8 cellular contexts compared by ENCODE assay signal in genomic region chr17:14299261-14300093, GRCh38. TPM values are rescaled to one million over a fixed set of nuclear protein-coding genes. Genes with fewer than 3 reads are reported as not detected.
DNase-seq lines count a peak whose midpoint lies in the region; ATAC-seq and TF ChIP-seq lines count a peak whose summit lies in the region.

No MANE protein-coding gene starts in this region.

- H3K36me3 ChIP-seq in BLaER1 treated with 17β-estradiol and CSF1 and Interleukin-3, amounts not matched to agents 10 nM and 100 nM: peaks cover 0 to 9% (median 0%) of the 10 kb centered on the region in 11 experiments; a peak in 6 of 22 replicates
- H3K36me3 ChIP-seq in OCI-LY7 (ENCODE audit: insufficient read depth, low read length): no peaks in the 10 kb centered on the region
- H3K36me3 ChIP-seq in right lobe of liver: no peaks in the 10 kb centered on the region
- H3K36me3 ChIP-seq in subcutaneous abdominal adipose tissue (ENCODE audit: control insufficient read depth in 5 of 5, insufficient read depth in 5 of 5, low read length in 5 of 5): no peaks in the 10 kb centered on the region

- H2AFZ ChIP-seq in OCI-LY7 (ENCODE audit: low read length): no peak overlapping the region

- peaks cover 0 to 33% (median 23%) of the 10 kb centered on the region in 11 experiments; a peak in 19 of 22 replicates for H4K20me1 ChIP-seq in BLaER1 treated with 17β-estradiol and CSF1 and Interleukin-3, amounts not matched to agents 10 nM and 100 nM
- H4K20me1 ChIP-seq in OCI-LY7 (ENCODE audit: insufficient read depth, low read length): no peaks in the 10 kb centered on the region

- no peaks in the 10 kb centered on the region for H3K9me3 ChIP-seq in BLaER1 treated with 17β-estradiol and CSF1 and Interleukin-3, amounts not matched to agents 10 nM and 100 nM (replicated peaks in 1 of 11)
- no peaks in the 10 kb centered on the region for H3K9me3 ChIP-seq in OCI-LY7 (ENCODE audit: low read length)
- H3K9me3 ChIP-seq in right lobe of liver: no peaks in the 10 kb centered on the region
- no peaks in the 10 kb centered on the region for H3K9me3 ChIP-seq in subcutaneous abdominal adipose tissue (ENCODE audit: control insufficient read depth in 5 of 5, low read length in 5 of 5)

- POLR2A ChIA-PET in OCI-LY7 (lab: Charles Lee): no interaction called here

- H3K27me3 Mint-ChIP-seq in brain: peaks cover 85% of the 10 kb centered on the region

- peak; percentile 26 for TF ChIP-seq POLR2A in right lobe of liver (IDR thresholded peaks at IDR 0.05)

- peaks cover 0 to 49% (median 0%) of the 10 kb centered on the region in 11 experiments; a peak in 9 of 22 replicates for H3K27me3 ChIP-seq in BLaER1 treated with 17β-estradiol and CSF1 and Interleukin-3, amounts not matched to agents 10 nM and 100 nM
- H3K27me3 ChIP-seq in right lobe of liver (no peaks in the 10 kb centered on the region), subcutaneous abdominal adipose tissue (ENCODE audit: control insufficient read depth in 5 of 5, insufficient read depth in 4 of 5, low read length in 5 of 5) (peaks cover 44 to 76% (median 59%) of the 10 kb centered on the region in 5 donors)

- CTCF ChIA-PET in OCI-LY7 (lab: Charles Lee; ENCODE audit: unreplicated experiment): no interaction called here

- under 1% methylated on average over 34 of the region's 52 CpGs for WGBS in right lobe of liver (ENCODE audit: insufficient coverage, low coverage, low lambda C conversion rate, missing lambda C conversion rate)

- no TSS peak for BruUV-seq in OCI-LY7 (replicated peaks; lab: Mats Ljungman, UMichigan)

- no peaks in the 10 kb centered on the region for H3K36me3 Mint-ChIP-seq in brain

- H3K4me1 Mint-ChIP-seq in brain: peaks cover 51% of the 10 kb centered on the region

- H3K4me3 Mint-ChIP-seq in brain: peak overlapping the region; percentile 87 to 92 (median 90)

- H3K9me2 ChIP-seq in OCI-LY7 (ENCODE audit: insufficient read depth, low read length): no peaks in the 10 kb centered on the region

- H3K4me1 ChIP-seq in BLaER1 treated with 17β-estradiol and CSF1 and Interleukin-3, amounts not matched to agents 10 nM and 100 nM: peaks cover 23 to 69% (median 63%) of the 10 kb centered on the region in 10 experiments
- peaks cover 20% of the 10 kb centered on the region for H3K4me1 ChIP-seq in OCI-LY7 (ENCODE audit: insufficient read depth, low read length, poor library complexity, severe bottlenecking)
- peaks cover 0 to 5% (median 0%) of the 10 kb centered on the region in 4 donors for H3K4me1 ChIP-seq in right lobe of liver
- H3K4me1 ChIP-seq in subcutaneous abdominal adipose tissue (ENCODE audit: control insufficient read depth in 5 of 5, insufficient read depth in 5 of 5, low read length in 5 of 5): peaks cover 5 to 71% (median 63%) of the 10 kb centered on the region in 5 donors

- H3K4me3 ChIP-seq in BLaER1 treated with 17β-estradiol and CSF1 and Interleukin-3, amounts not matched to agents 10 nM and 100 nM: peak overlapping the region; percentile 65 to 99 (median 91)
- H3K4me3 ChIP-seq in OCI-LY7 (ENCODE audit: low read depth, low read length, poor library complexity, severe bottlenecking) (no peak overlapping the region), right lobe of liver (peak overlapping the region; percentile 41 to 54 (median 46)), subcutaneous abdominal adipose tissue (ENCODE audit: low read depth in 1 of 5, low read length in 5 of 5) (peak overlapping the region; percentile 56 to 81 (median 67))

- TF ChIP-seq CTCF in OCI-LY7 (conservative IDR thresholded peaks at IDR 0.05; ENCODE audit: low read length) (no peak), brain (conservative IDR thresholded peaks at IDR 0.05) (no peak), right lobe of liver (IDR thresholded peaks at IDR 0.05) (no peak)

- H3K9ac ChIP-seq in BLaER1 treated with 17β-estradiol and CSF1 and Interleukin-3, amounts not matched to agents 10 nM and 100 nM: peak overlapping the region; percentile 47 to 74 (median 66)
- H3K9ac ChIP-seq in subcutaneous abdominal adipose tissue (ENCODE audit: low read length in 5 of 5): peak overlapping the region in 2 of 5 donors; percentile 20 to 25

- H3K27ac Mint-ChIP-seq in brain: peak overlapping the region in 3 of 5 experiments; percentile 2 to 46 (median 40)

- peaks cover 0 to 7% (median 4%) of the 10 kb centered on the region in 5 experiments for H3K9me3 Mint-ChIP-seq in brain

- intact Hi-C loops in OCI-LY7 (cut with micrococcal nuclease; ENCODE audit: unreplicated experiment): loop anchor here (5.0 to 10.0 kb wide), 5 partner anchors 452 to 722 kb away; no protein-coding TSS in a partner anchor
- intact Hi-C loops in right lobe of liver (cut with DNase I): loop anchor here in 1 of 2 donors (10.0 kb wide), 1 partner anchor 95 kb away; no protein-coding TSS in a partner anchor

- no peak for DNase-seq in OCI-LY7 (ENCODE audit: low spot score)
- peak; percentile 68 to 78 (median 71) for DNase-seq in right lobe of liver
- DNase-seq in DMS153 (lab: John Stamatoyannopoulos, UW): no peak

- ATAC-seq in right lobe of liver (peak in 2 of 4 donors; percentile 1 to 2), GM21529 (IDR thresholded peaks at IDR 0.05; ENCODE audit: unreplicated experiment) (no peak), HG03095 (IDR thresholded peaks at IDR 0.05; ENCODE audit: unreplicated experiment) (no peak)

- no peaks in the 10 kb centered on the region for H3K79me2 ChIP-seq in OCI-LY7 (ENCODE audit: insufficient read depth, low read depth, low read length)

- peak overlapping the region; percentile 8 to 63 (median 52); a peak in 20 of 22 replicates for H3K27ac ChIP-seq in BLaER1 treated with 17β-estradiol and CSF1 and Interleukin-3, amounts not matched to agents 10 nM and 100 nM
- H3K27ac ChIP-seq in OCI-LY7 (ENCODE audit: low read depth, low read length, poor library complexity, severe bottlenecking) (no peak overlapping the region), right lobe of liver (peak overlapping the region; percentile 69 to 93 (median 77)), subcutaneous abdominal adipose tissue (ENCODE audit: low read depth, low read length) (no peak overlapping the region)

- H3K4me2 ChIP-seq in BLaER1 treated with 17β-estradiol and CSF1 and Interleukin-3, amounts not matched to agents 10 nM and 100 nM: peak overlapping the region; percentile 89 to 98 (median 94)
- 0 out of 2 replicates have a peak overlapping the region, but pooled peaks have one; percentile 3 for H3K4me2 ChIP-seq in OCI-LY7 (ENCODE audit: low read length)

RNA-seq across cellular contexts. Expression of gene HS3ST3B1, which starts 1.4 kb away (rescaled TPM):
- 0.03 TPM in 1 of 2 replicates, not detected in the other for total RNA-seq in OCI-LY7 (2014; rRNA removed; shearing (Covaris generic))
- total RNA-seq in OCI-LY7 (2022) (1.6 and 2.0 TPM in 2 replicates), right lobe of liver (10 to 100 TPM; 22.5 to 36.6 (median 28.2) TPM)
- polyA plus RNA-seq in brain (ENCODE audit: insufficient read depth, low read depth, low replicate concordance): 0.14 TPM

Comparison
In these comparisons a context has a peak if more than half of its experiments do, and no peak if none do; other contexts are left out.
1. H3K27ac ChIP-seq: peak in BLaER1 treated with 17β-estradiol and CSF1 and Interleukin-3, amounts not matched to agents 10 nM and 100 nM (11 of 11) and right lobe of liver (3 of 3); none in OCI-LY7 (single experiment) and subcutaneous abdominal adipose tissue (single experiment).
2. DNase-seq: peak in right lobe of liver (3 of 3); none in OCI-LY7 (single experiment) and DMS153 (single experiment).
3. RNA of gene HS3ST3B1, which starts 1.4 kb away (total RNA-seq): 22.5 to 36.6 TPM in right lobe of liver; 0.03 to 2.0 TPM in OCI-LY7; every median in the first group is over 4 times any median in the second.